ENCODE assay signal across 8 cellular contexts in the genomic region with DNA sequence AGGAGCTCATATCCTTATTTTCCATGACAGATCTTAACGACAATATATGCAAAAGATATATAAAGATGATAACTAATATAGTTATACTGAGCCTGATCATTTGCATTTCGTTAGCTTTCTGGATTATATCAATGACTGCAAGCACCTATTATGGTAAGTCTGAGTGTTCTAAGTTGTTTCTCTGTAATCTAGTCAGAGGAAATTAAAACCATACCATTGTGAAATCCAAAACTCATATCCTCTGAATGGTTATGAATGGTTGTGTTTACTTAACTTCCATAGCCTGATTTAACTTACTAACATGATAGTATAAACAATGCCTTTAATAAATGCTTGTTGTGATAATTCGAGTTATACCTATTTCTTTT. TPM values are rescaled to one million over a fixed set of nuclear protein-coding genes. Genes with fewer than 3 reads are reported as not detected.
A peak's percentile ranks its signal among the peaks of the same experiment; 100 is the strongest.
DNase-seq lines count a peak whose midpoint lies in the region; ATAC-seq, FAIRE-seq and TF ChIP-seq lines count a peak whose summit lies in the region.

No MANE protein-coding gene starts in this region.

- peak; percentile 79 for DNase-seq in bronchial epithelial cell (ENCODE audit: low read depth)
- no peak for DNase-seq in GM13977 (ENCODE audit: low spot score)
- DNase-seq in GM19238 (ENCODE audit: insufficient read length, low spot score), result no peak
- no peak for DNase-seq in stimulated activated CD4-positive, alpha-beta T cell treated with anti-CD3 and anti-CD28 coated beads, Interleukin-4, amount 100 ng/mL, for 1 hour

- TF ChIP-seq CTCF in bronchial epithelial cell (IDR thresholded peaks at IDR 0.05; ENCODE audit: insufficient read depth, low read length, severe bottlenecking) (no peak), GM13977 (IDR thresholded peaks at IDR 0.05; ENCODE audit: extremely low read depth, insufficient read depth, missing control alignments) (no peak)

- FAIRE-seq in bronchial epithelial cell (lab: Jason Lieb, UNC), result no peak

- H3K27ac ChIP-seq in BLaER1 treated with 17β-estradiol and CSF1 and Interleukin-3, amounts not matched to agents 10 nM and 100 nM, result peak overlapping the region; percentile 35 to 93 (median 85); a peak in 21 of 22 replicates
- peak overlapping the region; percentile 86 for H3K27ac ChIP-seq in muscle layer of colon (ENCODE audit: low read depth, low read length)

- peak overlapping the region; percentile 88 to 95 (median 92) for H3K27ac Mint-ChIP-seq in IgD-negative memory B cell

- peak overlapping the region; percentile 76 to 88 (median 85) for H3K9ac ChIP-seq in BLaER1 treated with 17β-estradiol and CSF1 and Interleukin-3, amounts not matched to agents 10 nM and 100 nM
- peak overlapping the region; percentile 78 for H3K9ac ChIP-seq in muscle layer of colon (ENCODE audit: low read length)

- H3K27me3 Mint-ChIP-seq in IgD-negative memory B cell, result no peaks in the 10 kb centered on the region

- H3K4me1 Mint-ChIP-seq in IgD-negative memory B cell, result peaks cover 19 to 34% (median 24%) of the 10 kb centered on the region in 3 donors

- H3K4me1 ChIP-seq in BLaER1 treated with 17β-estradiol and CSF1 and Interleukin-3, amounts not matched to agents 10 nM and 100 nM, result peaks cover 28 to 38% (median 33%) of the 10 kb centered on the region in 10 experiments
- H3K4me1 ChIP-seq in muscle layer of colon (ENCODE audit: insufficient read depth, low read length), result peaks cover 22% of the 10 kb centered on the region

- in situ Hi-C loops in GM13977 (cut with MboI; ENCODE audit: low pct_unique_long_range_greater_than_20kb, low sequenced_read_pairs, unreplicated experiment), result no loop called here

- no peaks in the 10 kb centered on the region for H3K9me3 ChIP-seq in BLaER1 treated with 17β-estradiol and CSF1 and Interleukin-3, amounts not matched to agents 10 nM and 100 nM (replicated peaks in 1 of 11)
- no peaks in the 10 kb centered on the region for H3K9me3 ChIP-seq in muscle layer of colon (ENCODE audit: low read length)

- ATAC-seq in GM18861 (IDR thresholded peaks at IDR 0.05; ENCODE audit: unreplicated experiment), result no peak

- H3K27me3 ChIP-seq in BLaER1 treated with 17β-estradiol and CSF1 and Interleukin-3, amounts not matched to agents 10 nM and 100 nM, result no peaks in the 10 kb centered on the region
- H3K27me3 ChIP-seq in bronchial epithelial cell (ENCODE audit: control insufficient read depth, insufficient read depth, low read length) (no peaks in the 10 kb centered on the region), muscle layer of colon (ENCODE audit: control insufficient read depth in 1 of 2, insufficient read depth in 2 of 2, low read length in 2 of 2) (no peaks in the 10 kb centered on the region)

- no peaks in the 10 kb centered on the region for H3K9me3 Mint-ChIP-seq in IgD-negative memory B cell

- no peaks in the 10 kb centered on the region for H4K20me1 ChIP-seq in BLaER1 treated with 17β-estradiol and CSF1 and Interleukin-3, amounts not matched to agents 10 nM and 100 nM

- H3K4me2 ChIP-seq in BLaER1 treated with 17β-estradiol and CSF1 and Interleukin-3, amounts not matched to agents 10 nM and 100 nM, result peak overlapping the region; percentile 78 to 99 (median 94)

- peak overlapping the region; percentile 92 to 99 (median 98) for H3K4me3 Mint-ChIP-seq in IgD-negative memory B cell

- H3K4me3 ChIP-seq in BLaER1 treated with 17β-estradiol and CSF1 and Interleukin-3, amounts not matched to agents 10 nM and 100 nM, result peak overlapping the region; percentile 61 to 75 (median 70)
- H3K4me3 ChIP-seq in bronchial epithelial cell (ENCODE audit: low read depth, low read length), result peak overlapping the region; percentile 58
- peak overlapping the region; percentile 75 to 94 for H3K4me3 ChIP-seq in muscle layer of colon (ENCODE audit: low read depth in 1 of 2, low read length in 2 of 2)

- no peaks in the 10 kb centered on the region for H3K36me3 Mint-ChIP-seq in IgD-negative memory B cell

- peaks cover 0 to 15% (median 9%) of the 10 kb centered on the region in 11 experiments; a peak in 6 of 22 replicates for H3K36me3 ChIP-seq in BLaER1 treated with 17β-estradiol and CSF1 and Interleukin-3, amounts not matched to agents 10 nM and 100 nM
- H3K36me3 ChIP-seq in bronchial epithelial cell (ENCODE audit: control insufficient read depth, insufficient read depth, low read length), result no peaks in the 10 kb centered on the region
- H3K36me3 ChIP-seq in muscle layer of colon (ENCODE audit: insufficient read depth, low read length), result no peaks in the 10 kb centered on the region

RNA-seq across cellular contexts. Expression of gene TMEM19, which starts 0.8 kb away (rescaled TPM):
- polyA plus RNA-seq in IgD-negative memory B cell, result 98.7 TPM
- 37.6 and 40.3 TPM in 2 replicates for total RNA-seq in bronchial epithelial cell

RNA-seq across cellular contexts. Expression of gene THAP2, which starts 22.5 kb away (rescaled TPM):
- 11.1 TPM for polyA plus RNA-seq in IgD-negative memory B cell
- total RNA-seq in bronchial epithelial cell, result 2.6 and 4.2 TPM in 2 replicates

RNA-seq across cellular contexts. Expression of gene ZFC3H1, which starts 23.0 kb away (rescaled TPM):
- polyA plus RNA-seq in IgD-negative memory B cell, result 39.3 TPM
- total RNA-seq in bronchial epithelial cell, result 22.1 and 23.0 TPM in 2 replicates
